Comparison of ENCODE assay signal across 17 cellular contexts in genomic region chr15:57596978-57597377, GRCh38. TPM values are rescaled to one million over a fixed set of nuclear protein-coding genes. Genes with fewer than 3 reads are reported as not detected.
DNase-seq lines count a peak whose midpoint lies in the region; ATAC-seq, FAIRE-seq and TF ChIP-seq lines count a peak whose summit lies in the region.
"Had no signal": no experiment of that assay in that cellular context is flagged by ENCODE, and none has a peak within 500 bp of the region (broad histone marks: within the 10 kb centered on the region; RNA-seq: fewer than 3 reads in every experiment).

No MANE protein-coding gene starts in this region.

- no peak overlapping the region for H3K4me3 ChIP-seq in HCT116 (replicated peaks in 1 of 2; ENCODE audit: low read depth in 1 of 2, low read length in 2 of 2)
- H3K4me3 ChIP-seq in bronchial epithelial cell (ENCODE audit: low read depth, low read length) = no peak overlapping the region
- H3K4me3 ChIP-seq in heart right ventricle = no peak overlapping the region
- no peak overlapping the region for H3K4me3 ChIP-seq in sigmoid colon
- no peak overlapping the region for H3K4me3 ChIP-seq in mucosa of descending colon
- H3K4me3 ChIP-seq: ovary had no signal

- TF ChIP-seq RAD21 in HCT116 (IDR thresholded peaks at IDR 0.05; ENCODE audit: low read depth) = no peak

- peaks cover 2 to 27% of the 10 kb centered on the region in 2 experiments; a peak in 3 of 4 replicates for H3K4me1 ChIP-seq in HCT116 (ENCODE audit: control insufficient read depth in 1 of 2, insufficient read depth in 2 of 2, low read length in 2 of 2)
- peaks cover 0 to 78% (median 41%) of the 10 kb centered on the region in 9 donors for H3K4me1 ChIP-seq in heart right ventricle
- peaks cover 0 to 74% (median 68%) of the 10 kb centered on the region in 4 donors for H3K4me1 ChIP-seq in sigmoid colon
- peaks cover 6% of the 10 kb centered on the region for H3K4me1 ChIP-seq in mucosa of descending colon (ENCODE audit: low read depth)

- POLR2A ChIA-PET in HCT116 (lab: Charles Lee) = no interaction called here

- intact Hi-C loops in HCT116 (cut with micrococcal nuclease) = no loop called here
- intact Hi-C loops in heart right ventricle (cut with DNase I) = loop anchor here in 2 of 10 donors (5.0 kb wide), 3 partner anchors 35 to 40 kb away; no protein-coding TSS in a partner anchor
- intact Hi-C loops in sigmoid colon (cut with DNase I) = no loop called here
- intact Hi-C loops in mucosa of descending colon (cut with DNase I, micrococcal nuclease) = no loop called here

- 31 to 35% methylated on average over 4 of the region's 4 CpGs for WGBS in heart right ventricle, 2 donors
- WGBS in sigmoid colon, 2 donors = 81 to 86% methylated on average over 4 of the region's 4 CpGs

- BruUV-seq in HCT116 (replicated peaks; lab: Mats Ljungman, UMichigan) = no TSS peak

- TF ChIP-seq CTCF in HCT116 (IDR thresholded peaks at IDR 0.05 in 2 of 3, conservative IDR thresholded peaks at IDR 0.05 in 1 of 3; ENCODE audit: borderline replicate concordance in 1 of 3, insufficient read depth in 1 of 3, low read depth in 2 of 3, low read length in 2 of 3) (no peak), bronchial epithelial cell (IDR thresholded peaks at IDR 0.05; ENCODE audit: insufficient read depth, low read length, severe bottlenecking) (no peak), heart right ventricle (IDR thresholded peaks at IDR 0.05) (no peak), sigmoid colon (IDR thresholded peaks at IDR 0.05) (no peak), mucosa of descending colon (IDR thresholded peaks at IDR 0.05) (no peak)

- no peaks in the 10 kb centered on the region for H4K20me1 ChIP-seq in HCT116 (ENCODE audit: insufficient read depth)

- H3K9me3 ChIP-seq in HCT116 (ENCODE audit: control insufficient read depth in 1 of 2, insufficient read depth in 1 of 2, low read depth in 1 of 2, low read length in 2 of 2) (no peaks in the 10 kb centered on the region), heart right ventricle (no peaks in the 10 kb centered on the region), sigmoid colon (no peaks in the 10 kb centered on the region), mucosa of descending colon (no peaks in the 10 kb centered on the region)
- H3K9me3 ChIP-seq: ovary had no signal

- no peak overlapping the region for H3K27ac ChIP-seq in HCT116 (ENCODE audit: low read depth, low read length)
- peak overlapping the region; percentile 75 to 94 (median 91) for H3K27ac ChIP-seq in heart right ventricle
- peak overlapping the region; percentile 68 to 91 (median 82) for H3K27ac ChIP-seq in sigmoid colon
- H3K27ac ChIP-seq: ovary, VCaP had no signal

- H3K36me3 ChIP-seq in HCT116 (ENCODE audit: control insufficient read depth in 1 of 2, insufficient read depth in 2 of 2, low read length in 2 of 2) (no peaks in the 10 kb centered on the region), bronchial epithelial cell (ENCODE audit: control insufficient read depth, insufficient read depth, low read length) (no peaks in the 10 kb centered on the region), heart right ventricle (no peaks in the 10 kb centered on the region), sigmoid colon (no peaks in the 10 kb centered on the region), mucosa of descending colon (ENCODE audit: low read depth) (no peaks in the 10 kb centered on the region)
- H3K36me3 ChIP-seq: ovary had no signal

- no peak for TF ChIP-seq EP300 in sigmoid colon (IDR thresholded peaks at IDR 0.05)

- 0 out of 2 replicates have a peak overlapping the region, but pooled peaks have one; percentile 5 for H3K4me2 ChIP-seq in HCT116 (ENCODE audit: low read length)

- CTCF ChIA-PET in HCT116 (lab: Charles Lee) = no interaction called here

- H3K9me2 ChIP-seq in HCT116 (ENCODE audit: insufficient read depth) = no peaks in the 10 kb centered on the region

- no peak overlapping the region for H2AFZ ChIP-seq in HCT116 (ENCODE audit: low read depth, low read length, poor library complexity, severe bottlenecking)

- no peak for FAIRE-seq in bronchial epithelial cell (lab: Jason Lieb, UNC)
- FAIRE-seq: endometrium had no signal

- H3K79me2 ChIP-seq in HCT116 (ENCODE audit: insufficient read depth, low read length) = no peaks in the 10 kb centered on the region

- RAD21 ChIA-PET in HCT116 (lab: Charles Lee; ENCODE audit: low non-redundant PET in 1 of 2, low total read pairs in 2 of 2, uncharacterized antibody in 2 of 2, unreplicated experiment in 2 of 2) = no interaction called here

- DNase-seq in HCT116 (ENCODE audit: low read depth, low spot score) (no peak), bronchial epithelial cell (ENCODE audit: low read depth) (peak; percentile 78), heart right ventricle (no peak), sigmoid colon (peak; percentile 72), mucosa of descending colon (no peak), NCI-H2107 treated with DMSO at 0.1 percent for 48 hours (lab: John Stamatoyannopoulos, UW; ENCODE audit: unreplicated experiment) (no peak)
- DNase-seq: activated CD8-positive, alpha-beta T cell treated with anti-CD3 and anti-CD28 coated beads, Interleukin-2, amount 10 ng/mL, durations not matched to agents 7 days and 5 days; NCI-H1048; NCI-H2081 treated with DMSO at 0.1 percent for 48 hours; NCI-H748 treated with DMSO at 0.1 percent for 48 hours; ovary had no signal

- H3K9ac ChIP-seq in HCT116 (ENCODE audit: low read length) = no peak overlapping the region

- TF ChIP-seq POLR2A in HCT116 (IDR thresholded peaks at IDR 0.05; ENCODE audit: borderline replicate concordance, extremely low read depth, insufficient read depth, insufficient read length) (no peak), sigmoid colon (IDR thresholded peaks at IDR 0.05) (no peak)

- no peak for ATAC-seq in HCT116
- peak in 1 of 8 donors; percentile 8 for ATAC-seq in heart right ventricle
- ATAC-seq in mucosa of descending colon = no peak
- ATAC-seq in GM19463 (IDR thresholded peaks at IDR 0.05; ENCODE audit: unreplicated experiment) = no peak
- no peak for ATAC-seq in GM19351 (IDR thresholded peaks at IDR 0.05; ENCODE audit: unreplicated experiment)
- ATAC-seq: activated CD8-positive, alpha-beta T cell treated with anti-CD3 and anti-CD28 coated beads, Interleukin-2, amount 10 ng/mL, durations not matched to agents 7 days and 5 days; stimulated activated memory B cell treated with anti-CD40 and anti-IgM and Interleukin-4, amounts not matched to agents 10 μg/mL and 1 μg/mL and 100 μg/mL, for 72 hours had no signal

- H3K27me3 ChIP-seq in HCT116 (ENCODE audit: insufficient read depth, low read length) = no peaks in the 10 kb centered on the region
- no peaks in the 10 kb centered on the region for H3K27me3 ChIP-seq in bronchial epithelial cell (ENCODE audit: control insufficient read depth, insufficient read depth, low read length)
- peaks cover 0 to 8% (median 0%) of the 10 kb centered on the region in 7 donors for H3K27me3 ChIP-seq in heart right ventricle
- no peaks in the 10 kb centered on the region for H3K27me3 ChIP-seq in sigmoid colon
- H3K27me3 ChIP-seq: ovary had no signal

TF ChIP-seq in HCT116, 20 proteins besides CTCF, POLR2A, EP300 and RAD21:
- TF ChIP-seq EZH2phosphoT487 (IDR thresholded peaks at IDR 0.05; ENCODE audit: borderline replicate concordance) (no peak), JUND (IDR thresholded peaks at IDR 0.05) (0 out of 2 replicates have a peak, but pooled peaks have one; percentile 11), MAX (IDR thresholded peaks at IDR 0.05) (no peak), ATF3 (IDR thresholded peaks at IDR 0.05) (no peak), SIN3A (IDR thresholded peaks at IDR 0.05; ENCODE audit: low read depth) (no peak), ZNF274 (IDR thresholded peaks at IDR 0.05; ENCODE audit: low read depth, low read length) (no peak), CEBPB (IDR thresholded peaks at IDR 0.05; ENCODE audit: low read depth) (peak; percentile 27; the same call in 1 of the 2 replicates)

RNA-seq across cellular contexts. Expression of gene MYZAP, which starts 5.3 kb away (rescaled TPM):
- total RNA-seq in HCT116 (2021; ENCODE audit: unreplicated experiment) (5.8 TPM), bronchial epithelial cell (2.4 and 4.2 TPM in 2 replicates), heart right ventricle (1,000 to 10,000 TPM in 4 of 10 donors, 100 to 1,000 TPM in 6; 505 to 1,280 (median 954) TPM), sigmoid colon (10 to 100 TPM; 31.4 to 55.6 (median 47.1) TPM), mucosa of descending colon (10 to 100 TPM; 17.5 to 18.8 (median 17.9) TPM)
- polyA plus RNA-seq in HCT116 (2012) = 3.9 and 4.8 TPM in 2 replicates
- polyA plus RNA-seq in heart right ventricle (100 to 1,000 TPM; 197 to 303 TPM), sigmoid colon (10 to 100 TPM in 2 of 3 donors, 1 to 10 TPM in 1; 7.2 to 48.3 (median 31.8) TPM)
- total RNA-seq: activated CD8-positive, alpha-beta T cell treated with anti-CD3 and anti-CD28 coated beads, Interleukin-2, amount 10 ng/mL, durations not matched to agents 7 days and 5 days had no signal
- polyA plus RNA-seq: AG04450 had no signal

Comparison
In these comparisons a context has a peak if more than half of its experiments do, and no peak if none do; other contexts are left out.
1. DNase-seq: peak in bronchial epithelial cell (single experiment) and sigmoid colon (single experiment); none in HCT116 (single experiment), heart right ventricle (0 of 2), mucosa of descending colon (0 of 3) and NCI-H2107 treated with DMSO at 0.1 percent for 48 hours (single experiment).
2. RNA of gene MYZAP, which starts 5.3 kb away (total RNA-seq): 505 to 1,280 TPM in heart right ventricle; 31.4 to 55.6 TPM in sigmoid colon, 17.5 to 18.8 TPM in mucosa of descending colon, 5.8 TPM in HCT116 (single experiment) and 2.4 to 4.2 TPM in bronchial epithelial cell; every median in the first group is over 4 times any median in the second.